ENCODE assay signal across 1 cellular context in genomic region chr5:114363837-114364236, GRCh38.
TF ChIP-seq lines count a peak whose summit lies in the region.

No MANE protein-coding gene starts in this region.

TF ChIP-seq in IMR-90, 13 proteins besides CTCF, POLR2A, EP300 and RAD21:
- TF ChIP-seq ELK1 (IDR thresholded peaks at IDR 0.05; ENCODE audit: borderline replicate concordance, low read depth, low read length) (no peak), FOS (IDR thresholded peaks at IDR 0.05; ENCODE audit: low read depth, low read length) (no peak), RCOR1 (IDR thresholded peaks at IDR 0.05; ENCODE audit: insufficient replicate concordance, low read length) (no peak), SMC3 (IDR thresholded peaks at IDR 0.05; ENCODE audit: low read depth, low read length) (no peak), MAFK (IDR thresholded peaks at IDR 0.05; ENCODE audit: low read depth, low read length) (no peak), CHD1 (IDR thresholded peaks at IDR 0.05; ENCODE audit: low read depth, low read length) (no peak), RFX5 (IDR thresholded peaks at IDR 0.05; ENCODE audit: low read depth, low read length) (no peak), CEBPB (IDR thresholded peaks at IDR 0.05; ENCODE audit: low read depth, low read length) (no peak), BHLHE40 (IDR thresholded peaks at IDR 0.05; ENCODE audit: low read depth, low read length) (no peak)
